In genomic region chr2:110804915-110805314, GRCh38 we compare ENCODE assay signal across 9 cellular contexts.
DNase-seq lines count a peak whose midpoint lies in the region; ATAC-seq and TF ChIP-seq lines count a peak whose summit lies in the region.
"Had no signal": no experiment of that assay in that cellular context is flagged by ENCODE, and none has a peak within 500 bp of the region (broad histone marks: within the 10 kb centered on the region; RNA-seq: fewer than 3 reads in every experiment).

No MANE protein-coding gene starts in this region.

- H3K27me3 ChIP-seq in H7 (ENCODE audit: control insufficient read depth, insufficient read depth, low read length), result no peaks in the 10 kb centered on the region
- H3K27me3 ChIP-seq in left ventricle myocardium inferior (ENCODE audit: low read depth), result peaks cover 6% of the 10 kb centered on the region

- peaks cover 6% of the 10 kb centered on the region for H3K9me3 ChIP-seq in left ventricle myocardium inferior (replicated peaks)

- H3K36me3 ChIP-seq in H7 (replicated peaks; ENCODE audit: control insufficient read depth, insufficient read depth, low read length), result no peaks in the 10 kb centered on the region
- no peaks in the 10 kb centered on the region for H3K36me3 ChIP-seq in left ventricle myocardium inferior
- H3K36me3 ChIP-seq: heart left ventricle had no signal

- peak; percentile 44 for ATAC-seq in HG03575 (IDR thresholded peaks at IDR 0.05; ENCODE audit: extremely low read depth, insufficient number of reproducible peaks, low FRiP score, unreplicated experiment)
- ATAC-seq: heart left ventricle had no signal

- H3K27ac ChIP-seq in left ventricle myocardium inferior (replicated peaks), result no peak overlapping the region
- H3K27ac ChIP-seq: heart left ventricle had no signal

- H3K4me1 ChIP-seq in left ventricle myocardium inferior, result peaks cover 13% of the 10 kb centered on the region

- H3K4me3 ChIP-seq in H7 (ENCODE audit: insufficient read depth, low read depth, low read length) (no peak overlapping the region), left ventricle myocardium inferior (no peak overlapping the region)
- H3K4me3 ChIP-seq: heart left ventricle had no signal

- DNase-seq in GM19238 (ENCODE audit: insufficient read length, low spot score) (peak; percentile 21), SKM-1 treated with dmso at 0.1 percent for 144 hours (lab: John Stamatoyannopoulos, UW; ENCODE audit: unreplicated experiment) (no peak), H7 (no peak), left ventricle myocardium inferior (no peak), SHP77 treated with DMSO at 0.1 percent for 48 hours (lab: John Stamatoyannopoulos, UW) (no peak)
- peak; percentile 71 to 77 for DNase-seq in activated T-cell treated with anti-CD3 and anti-CD28 coated beads, Interleukin-2, amount 50 U/mL, for 48 hours
- peak; percentile 44 to 51 (median 49) for DNase-seq in stimulated activated CD4-positive, alpha-beta T cell treated with anti-CD3 and anti-CD28 coated beads, TNF-alpha, amount 100 ng/mL, for 48 hours (ENCODE audit: low read depth in 3 of 3)
- DNase-seq: heart left ventricle had no signal

- intact Hi-C loops in left ventricle myocardium inferior (cut with micrococcal nuclease), result no loop called here

- TF ChIP-seq CTCF in left ventricle myocardium inferior (IDR thresholded peaks at IDR 0.05; ENCODE audit: borderline replicate concordance), result no peak

Comparison
In these comparisons a context has a peak if more than half of its experiments do, and no peak if none do; other contexts are left out.
1. DNase-seq: peak in GM19238 (single experiment), activated T-cell treated with anti-CD3 and anti-CD28 coated beads, Interleukin-2, amount 50 U/mL, for 48 hours (2 of 2) and stimulated activated CD4-positive, alpha-beta T cell treated with anti-CD3 and anti-CD28 coated beads, TNF-alpha, amount 100 ng/mL, for 48 hours (3 of 3); none in SKM-1 treated with dmso at 0.1 percent for 144 hours (single experiment), H7 (single experiment), left ventricle myocardium inferior (single experiment) and SHP77 treated with DMSO at 0.1 percent for 48 hours (single experiment).